Comparison of ENCODE assay signal across 28 cellular contexts in the genomic region with DNA sequence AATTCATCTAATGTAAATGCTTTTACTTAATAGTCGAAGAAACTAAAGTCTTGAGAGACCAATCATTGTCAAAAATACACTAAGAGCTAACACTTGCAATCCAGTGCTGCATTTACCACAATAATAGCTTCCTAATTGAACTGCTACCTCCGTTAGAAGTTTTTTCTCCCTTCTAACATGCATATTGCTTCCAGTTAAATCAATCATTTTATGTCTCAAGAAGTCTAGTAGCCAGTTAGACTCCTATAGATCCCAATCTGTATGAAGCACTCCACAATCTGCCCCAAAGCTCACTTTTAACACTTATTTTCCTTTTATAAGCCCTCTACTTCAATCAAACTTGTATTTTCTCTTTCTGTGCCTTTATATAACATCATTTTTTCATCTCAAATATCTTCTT. TPM values are rescaled to one million over a fixed set of nuclear protein-coding genes. Genes with fewer than 3 reads are reported as not detected.
DNase-seq lines count a peak whose midpoint lies in the region; ATAC-seq and TF ChIP-seq lines count a peak whose summit lies in the region.
"Had no signal": no experiment of that assay in that cellular context is flagged by ENCODE, and none has a peak within 500 bp of the region (broad histone marks: within the 10 kb centered on the region; RNA-seq: fewer than 3 reads in every experiment).

No MANE protein-coding gene starts in this region.

- H3K9ac ChIP-seq in OCI-LY3 (ENCODE audit: low read length) = no peak overlapping the region
- H3K9ac ChIP-seq: BLaER1 had no signal

- ATAC-seq in GM23338 (no peak), WTC11 (no peak), HG03196 (IDR thresholded peaks at IDR 0.05; ENCODE audit: unreplicated experiment) (no peak), GM18511 (IDR thresholded peaks at IDR 0.05; ENCODE audit: unreplicated experiment) (no peak)
- ATAC-seq: GM12878 had no signal

- CTCF ChIA-PET in WTC11 (lab: Charles Lee) = no interaction called here
- CTCF ChIA-PET in activated naive CD4-positive, alpha-beta T cell treated with anti-CD3 and anti-CD28 coated beads for 36 hours (lab: Charles Lee) = no interaction called here

- H3K4me2 ChIP-seq in GM23338 (no peak overlapping the region), OCI-LY3 (ENCODE audit: low read length) (no peak overlapping the region), osteoblast (ENCODE audit: insufficient read depth, low read length) (no peak overlapping the region)
- H3K4me2 ChIP-seq: BLaER1 had no signal

- H3K9me3 Mint-ChIP-seq in GM23338 (peaks cover 38% of the 10 kb centered on the region), WTC11 (peaks cover 23% of the 10 kb centered on the region)
- no peaks in the 10 kb centered on the region for H3K9me3 Mint-ChIP-seq in activated naive CD4-positive, alpha-beta T cell treated with anti-CD3 and anti-CD28 coated beads for 36 hours

- peak overlapping the region; percentile 67 for H3K27ac ChIP-seq in GM23338 (ENCODE audit: low read depth)
- H3K27ac ChIP-seq in OCI-LY3 (ENCODE audit: low read length) = no peak overlapping the region
- H3K27ac ChIP-seq in osteoblast (ENCODE audit: low read depth, low read length) = no peak overlapping the region
- H3K27ac ChIP-seq: BLaER1 had no signal

- H3K27me3 Mint-ChIP-seq in GM23338 (ENCODE audit: insufficient read depth, low read depth, poor library complexity) (peaks cover 33% of the 10 kb centered on the region), WTC11 (ENCODE audit: low read depth) (no peaks in the 10 kb centered on the region)
- no peaks in the 10 kb centered on the region for H3K27me3 Mint-ChIP-seq in activated naive CD4-positive, alpha-beta T cell treated with anti-CD3 and anti-CD28 coated beads for 36 hours (ENCODE audit: low read depth)
- H3K27me3 Mint-ChIP-seq: CD4-positive, alpha-beta memory T cell; CD4-positive, CD25-positive, alpha-beta regulatory T cell; CD8-positive, alpha-beta memory T cell had no signal

- H4K20me1 ChIP-seq in GM23338 (replicated peaks; ENCODE audit: insufficient read depth) (peaks cover 12% of the 10 kb centered on the region; the same call in 1 of the 2 replicates), OCI-LY3 (ENCODE audit: insufficient read depth, low read length) (no peaks in the 10 kb centered on the region), osteoblast (ENCODE audit: insufficient read depth, low read length) (no peaks in the 10 kb centered on the region)
- H4K20me1 ChIP-seq: BLaER1 had no signal

- intact Hi-C loops in activated naive CD4-positive, alpha-beta T cell treated with anti-CD3 and anti-CD28 coated beads for 36 hours (cut with micrococcal nuclease) = no loop called here

- no peak for DNase-seq in GM23338 (ENCODE audit: low spot score)
- no peak for DNase-seq in WTC11 (ENCODE audit: low spot score)
- DNase-seq in osteoblast (ENCODE audit: insufficient read length, low spot score, missing footprints) = peak; percentile 4
- DNase-seq in activated naive CD4-positive, alpha-beta T cell treated with anti-CD3 and anti-CD28 coated beads for 36 hours = no peak
- DNase-seq: 8988T; ACHN; BE2C; C1 segment of cervical spinal cord; CD4-positive, alpha-beta memory T cell; CD4-positive, CD25-positive, alpha-beta regulatory T cell; CD8-positive, alpha-beta memory T cell; COR-L47; DMS 273 treated with DMSO at 0.1 percent for 48 hours; DMS153; DMS53; DMS79; DND-41; EL; GDM1 had no signal

- no peak for TF ChIP-seq CTCF in GM23338 (conservative IDR thresholded peaks at IDR 0.05; ENCODE audit: low read depth in 2 of 2)
- TF ChIP-seq CTCF in OCI-LY3 (IDR thresholded peaks at IDR 0.05; ENCODE audit: low read depth, low read length) = no peak
- TF ChIP-seq CTCF in WTC11 (IDR thresholded peaks at IDR 0.05) = no peak
- no peak for TF ChIP-seq CTCF in osteoblast (IDR thresholded peaks at IDR 0.05; ENCODE audit: extremely low read depth, low read depth, low read length)

- H3K79me2 ChIP-seq in GM23338 (replicated peaks; ENCODE audit: insufficient read depth) (peaks cover 18% of the 10 kb centered on the region), OCI-LY3 (ENCODE audit: low read length) (no peaks in the 10 kb centered on the region), osteoblast (ENCODE audit: insufficient read depth, low read length) (no peaks in the 10 kb centered on the region)

- H3F3A ChIP-seq in GM23338 (replicated peaks; ENCODE audit: low read depth) = peaks cover 62% of the 10 kb centered on the region

- H3K4me3 Mint-ChIP-seq in GM23338 = no peak overlapping the region
- H3K4me3 Mint-ChIP-seq in WTC11 = no peak overlapping the region
- no peak overlapping the region for H3K4me3 Mint-ChIP-seq in activated naive CD4-positive, alpha-beta T cell treated with anti-CD3 and anti-CD28 coated beads for 36 hours
- H3K4me3 Mint-ChIP-seq: CD14-positive monocyte; CD4-positive, alpha-beta memory T cell; CD4-positive, CD25-positive, alpha-beta regulatory T cell; CD8-positive, alpha-beta memory T cell had no signal

- no peaks in the 10 kb centered on the region for H3K27me3 ChIP-seq in GM23338 (ENCODE audit: insufficient read depth)
- H3K27me3 ChIP-seq in OCI-LY3 (ENCODE audit: low read depth, low read length) = no peaks in the 10 kb centered on the region
- no peaks in the 10 kb centered on the region for H3K27me3 ChIP-seq in osteoblast (ENCODE audit: insufficient read depth, low read length)
- H3K27me3 ChIP-seq: BE2C, BLaER1 had no signal

- H3K9me3 ChIP-seq in OCI-LY3 (ENCODE audit: insufficient read depth, low read length) = no peaks in the 10 kb centered on the region
- H3K9me3 ChIP-seq in osteoblast (ENCODE audit: low read depth, low read length) = no peaks in the 10 kb centered on the region
- H3K9me3 ChIP-seq: BE2C, BLaER1 had no signal

- H2AFZ ChIP-seq in GM23338 (no peak overlapping the region), OCI-LY3 (ENCODE audit: low read depth, low read length) (peak overlapping the region; percentile 9; the same call in 1 of the 2 replicates), osteoblast (ENCODE audit: low read length) (peak overlapping the region; percentile 10)

- H3K36me3 ChIP-seq in GM23338 (ENCODE audit: insufficient read depth) (peaks cover 96% of the 10 kb centered on the region), OCI-LY3 (replicated peaks; ENCODE audit: low read depth, low read length) (no peaks in the 10 kb centered on the region), osteoblast (ENCODE audit: insufficient read depth, low read length) (no peaks in the 10 kb centered on the region)
- H3K36me3 ChIP-seq: BE2C, BLaER1 had no signal

- H3K4me1 Mint-ChIP-seq in GM23338 (peaks cover 14% of the 10 kb centered on the region; the same call in 2 of the 3 replicates), WTC11 (peaks cover 15% of the 10 kb centered on the region)
- no peaks in the 10 kb centered on the region for H3K4me1 Mint-ChIP-seq in activated naive CD4-positive, alpha-beta T cell treated with anti-CD3 and anti-CD28 coated beads for 36 hours (ENCODE audit: low read depth)
- H3K4me1 Mint-ChIP-seq: CD14-positive monocyte; CD4-positive, alpha-beta memory T cell; CD4-positive, CD25-positive, alpha-beta regulatory T cell; CD8-positive, alpha-beta memory T cell had no signal

- H3K4me1 ChIP-seq in GM23338 (ENCODE audit: insufficient read depth) = peaks cover 7% of the 10 kb centered on the region
- H3K4me1 ChIP-seq in OCI-LY3 (ENCODE audit: low read length) = no peaks in the 10 kb centered on the region
- no peaks in the 10 kb centered on the region for H3K4me1 ChIP-seq in osteoblast (ENCODE audit: insufficient read depth, low read length)
- H3K4me1 ChIP-seq: BE2C, BLaER1 had no signal

- POLR2A ChIA-PET in WTC11 (lab: Charles Lee) = no interaction called here

- H3K27ac Mint-ChIP-seq in GM23338 = no peak overlapping the region
- H3K27ac Mint-ChIP-seq in WTC11 = peak overlapping the region; percentile 77
- H3K27ac Mint-ChIP-seq in activated naive CD4-positive, alpha-beta T cell treated with anti-CD3 and anti-CD28 coated beads for 36 hours = no peak overlapping the region
- H3K27ac Mint-ChIP-seq: CD14-positive monocyte; CD4-positive, alpha-beta memory T cell; CD4-positive, CD25-positive, alpha-beta regulatory T cell; CD8-positive, alpha-beta memory T cell had no signal

- no peaks in the 10 kb centered on the region for H3K9me2 ChIP-seq in GM23338 (ENCODE audit: insufficient read depth)

- no peak overlapping the region for H3K4me3 ChIP-seq in GM23338
- H3K4me3 ChIP-seq in OCI-LY3 (ENCODE audit: low read length) = no peak overlapping the region
- H3K4me3 ChIP-seq in osteoblast (ENCODE audit: insufficient read depth, low read length) = no peak overlapping the region
- H3K4me3 ChIP-seq: BLaER1, GM12878 had no signal

- H3K36me3 Mint-ChIP-seq in GM23338 (ENCODE audit: low read depth) (peaks cover 80% of the 10 kb centered on the region), WTC11 (peaks cover 90% of the 10 kb centered on the region)
- no peaks in the 10 kb centered on the region for H3K36me3 Mint-ChIP-seq in activated naive CD4-positive, alpha-beta T cell treated with anti-CD3 and anti-CD28 coated beads for 36 hours (ENCODE audit: low read depth)
- H3K36me3 Mint-ChIP-seq: CD14-positive monocyte; CD4-positive, alpha-beta memory T cell; CD4-positive, CD25-positive, alpha-beta regulatory T cell; CD8-positive, alpha-beta memory T cell had no signal

TF ChIP-seq in WTC11, 78 proteins besides CTCF, POLR2A, EP300 and RAD21 (continues in another document):
- TF ChIP-seq EMX1 (CRISPR knock-in tag; IDR thresholded peaks at IDR 0.05) (peak; percentile 93), ZBTB21 (CRISPR knock-in tag; IDR thresholded peaks at IDR 0.05; ENCODE audit: borderline replicate concordance) (no peak), SP1 (CRISPR knock-in tag; conservative IDR thresholded peaks at IDR 0.05) (no peak), NFATC4 (CRISPR knock-in tag; IDR thresholded peaks at IDR 0.05) (peak; percentile 87), ZNF416 (CRISPR knock-in tag; IDR thresholded peaks at IDR 0.05) (peak; percentile 83), MYBL2 (CRISPR knock-in tag; IDR thresholded peaks at IDR 0.05) (no peak)
- TF ChIP-seq, protein P1, sequence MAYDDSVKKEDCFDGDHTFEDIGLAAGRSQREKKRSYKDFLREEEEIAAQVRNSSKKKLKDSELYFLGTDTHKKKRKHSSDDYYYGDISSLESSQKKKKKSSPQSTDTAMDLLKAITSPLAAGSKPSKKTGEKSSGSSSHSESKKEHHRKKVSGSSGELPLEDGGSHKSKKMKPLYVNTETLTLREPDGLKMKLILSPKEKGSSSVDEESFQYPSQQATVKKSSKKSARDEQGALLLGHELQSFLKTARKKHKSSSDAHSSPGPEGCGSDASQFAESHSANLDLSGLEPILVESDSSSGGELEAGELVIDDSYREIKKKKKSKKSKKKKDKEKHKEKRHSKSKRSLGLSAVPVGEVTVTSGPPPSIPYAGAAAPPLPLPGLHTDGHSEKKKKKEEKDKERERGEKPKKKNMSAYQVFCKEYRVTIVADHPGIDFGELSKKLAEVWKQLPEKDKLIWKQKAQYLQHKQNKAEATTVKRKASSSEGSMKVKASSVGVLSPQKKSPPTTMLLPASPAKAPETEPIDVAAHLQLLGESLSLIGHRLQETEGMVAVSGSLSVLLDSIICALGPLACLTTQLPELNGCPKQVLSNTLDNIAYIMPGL (CRISPR knock-in tag; IDR thresholded peaks at IDR 0.05) = no peak

RNA-seq across cellular contexts. Expression of gene GRID2, which starts 41.4 kb away (rescaled TPM):
- 65.4 and 74.5 TPM in 2 replicates for total RNA-seq in GM23338 (2014; rRNA removed; shearing (Covaris generic))
- 15.8 and 19.9 TPM in 2 replicates for polyA plus RNA-seq in GM23338 (2016; fragmentation: Nextera tagmentation; extraction: Ambion mirVana)
- 24.6 to 26.8 TPM (median 25.5 TPM) in 3 replicates for total RNA-seq in WTC11 (2021)
- not detected in 2 replicates for total RNA-seq in osteoblast
- not detected for total RNA-seq in activated naive CD4-positive, alpha-beta T cell treated with anti-CD3 and anti-CD28 coated beads for 36 hours
- total RNA-seq: A673; CD4-positive, alpha-beta memory T cell; CD4-positive, CD25-positive, alpha-beta regulatory T cell; CD8-positive, alpha-beta memory T cell; G401; GM12878 had no signal
- polyA plus RNA-seq: AG04450; CD14-positive monocyte; CD4-positive, alpha-beta memory T cell; CD4-positive, CD25-positive, alpha-beta regulatory T cell; CD8-positive, alpha-beta memory T cell; GM12878 had no signal

Comparison
In these comparisons a context has a peak if more than half of its experiments do, and no peak if none do; other contexts are left out.
1. RNA of gene GRID2, which starts 41.4 kb away (total RNA-seq): 65.4 to 74.5 TPM in GM23338 and 24.6 to 26.8 TPM in WTC11; not detected in osteoblast and not detected in activated naive CD4-positive, alpha-beta T cell treated with anti-CD3 and anti-CD28 coated beads for 36 hours; every median in the first group is over 10 times any median in the second.